ENCODE assay signal across 21 cellular contexts in genomic region chr3:154015307-154015706, GRCh38.
A peak's percentile ranks its signal among the peaks of the same experiment; 100 is the strongest.
DNase-seq lines count a peak whose midpoint lies in the region.
"Had no signal": no experiment of that assay in that cellular context is flagged by ENCODE, and none has a peak within 500 bp of the region (broad histone marks: within the 10 kb centered on the region; RNA-seq: fewer than 3 reads in every experiment).

No MANE protein-coding gene starts in this region.

- WGBS in trophoblast cell (ENCODE audit: extremely low coverage, insufficient coverage, insufficient read length), result no CpG with 5 or more reads among the region's 4 CpGs

- H4K12ac ChIP-seq in trophoblast cell (ENCODE audit: low read depth, low read length), result no peak overlapping the region

- no peak overlapping the region for H3K18ac ChIP-seq in trophoblast cell (ENCODE audit: low read length)

- H3K23ac ChIP-seq in trophoblast cell (ENCODE audit: low read length), result no peak overlapping the region

- no peak overlapping the region for H3K14ac ChIP-seq in trophoblast cell (ENCODE audit: low read length)

- H3K9me3 ChIP-seq in SK-N-MC (ENCODE audit: low read depth, low read length) (no peaks in the 10 kb centered on the region), trophoblast cell (ENCODE audit: insufficient read depth, low read depth, low read length) (no peaks in the 10 kb centered on the region)
- H3K9me3 ChIP-seq: BLaER1, Caco-2 had no signal

- no peaks in the 10 kb centered on the region for H3K36me3 ChIP-seq in SK-N-MC (ENCODE audit: insufficient read depth, low read length)
- no peaks in the 10 kb centered on the region for H3K36me3 ChIP-seq in trophoblast cell (ENCODE audit: control insufficient read depth in 1 of 2, insufficient read depth in 2 of 2, low read length in 2 of 2)
- H3K36me3 ChIP-seq: BLaER1 had no signal

- H3K4me2 ChIP-seq in trophoblast cell (ENCODE audit: low read length), result no peak overlapping the region
- H3K4me2 ChIP-seq: BLaER1 had no signal

- no peak overlapping the region for H2AFZ ChIP-seq in trophoblast cell (ENCODE audit: insufficient read depth, low read length, poor library complexity)
- H2AFZ ChIP-seq: GM23248 had no signal

- DNase-seq in SIG-M5 treated with dmso at 0.1 percent for 504 hours (lab: John Stamatoyannopoulos, UW; ENCODE audit: unreplicated experiment) (peak; percentile 7), SIG-M5 (lab: John Stamatoyannopoulos, UW) (no peak), M059J (ENCODE audit: low read depth) (peak; percentile 9), SK-N-MC (ENCODE audit: low read depth, low spot score) (no peak), trophoblast cell (peak; percentile 23 to 59), T-helper 9 cell (no peak), NCI-H1436 treated with DMSO at 0.1 percent for 48 hours (lab: John Stamatoyannopoulos, UW) (no peak)
- no peak for DNase-seq in stimulated activated CD4-positive, alpha-beta T cell treated with anti-CD3 and anti-CD28 coated beads, Interleukin-2, amount 100 ng/mL, for 24 hours
- DNase-seq: Caco-2; CD4-positive, CD25-positive, alpha-beta regulatory T cell; CD8-positive, alpha-beta T cell; DMS153; DND-41; GDM1; GM23248; H7; HCEC 1CT had no signal

- no peaks in the 10 kb centered on the region for H3K4me1 ChIP-seq in trophoblast cell (ENCODE audit: control insufficient read depth in 1 of 2, insufficient read depth in 2 of 2, low read length in 2 of 2)
- H3K4me1 ChIP-seq: BLaER1, Caco-2 had no signal

- H4K8ac ChIP-seq in trophoblast cell (ENCODE audit: low read depth, low read length), result no peak overlapping the region

- no peaks in the 10 kb centered on the region for H3K79me1 ChIP-seq in trophoblast cell (ENCODE audit: low read length)

- no peak overlapping the region for H2BK120ac ChIP-seq in trophoblast cell (ENCODE audit: insufficient read depth, low read length, poor library complexity)

- no peak overlapping the region for H2BK12ac ChIP-seq in trophoblast cell (ENCODE audit: low read length)

- no peaks in the 10 kb centered on the region for H3K79me2 ChIP-seq in trophoblast cell (ENCODE audit: control insufficient read depth, insufficient read depth, low read length, poor library complexity)

- H3K9ac ChIP-seq in SK-N-MC (ENCODE audit: insufficient read length), result peak overlapping the region; percentile 22
- H3K9ac ChIP-seq in trophoblast cell (ENCODE audit: low read length), result no peak overlapping the region
- H3K9ac ChIP-seq: BLaER1, GM23248 had no signal

- no peak overlapping the region for H3K4me3 ChIP-seq in SK-N-MC
- no peak overlapping the region for H3K4me3 ChIP-seq in trophoblast cell (ENCODE audit: low read depth, low read length)
- H3K4me3 ChIP-seq: BLaER1, GM12878, GM23248 had no signal

- H3K4ac ChIP-seq in trophoblast cell (ENCODE audit: low read depth, low read length), result no peak overlapping the region

- no peak overlapping the region for H2BK5ac ChIP-seq in trophoblast cell (ENCODE audit: low read depth, low read length, poor library complexity)

- H3K27me3 ChIP-seq in trophoblast cell (ENCODE audit: insufficient read depth, low read length), result no peaks in the 10 kb centered on the region
- H3K27me3 ChIP-seq: BLaER1 had no signal

- H2AK5ac ChIP-seq in trophoblast cell (ENCODE audit: low read length), result no peak overlapping the region

- no peak overlapping the region for H3K27ac ChIP-seq in SK-N-MC
- H3K27ac ChIP-seq in trophoblast cell (ENCODE audit: low read depth, low read length), result no peak overlapping the region
- H3K27ac ChIP-seq: 22Rv1, BLaER1, C4-2B, GM23248 had no signal

- no peak overlapping the region for H4K91ac ChIP-seq in trophoblast cell (ENCODE audit: low read depth, low read length)

Comparison
In these comparisons a context has a peak if more than half of its experiments do, and no peak if none do; other contexts are left out.
1. DNase-seq: peak in SIG-M5 treated with dmso at 0.1 percent for 504 hours (single experiment), M059J (single experiment) and trophoblast cell (2 of 2); none in SIG-M5 (single experiment), SK-N-MC (single experiment), T-helper 9 cell (single experiment), NCI-H1436 treated with DMSO at 0.1 percent for 48 hours (single experiment) and stimulated activated CD4-positive, alpha-beta T cell treated with anti-CD3 and anti-CD28 coated beads, Interleukin-2, amount 100 ng/mL, for 24 hours (0 of 2).